Comparison of ENCODE assay signal across 2 cellular contexts in genomic region chr17:74107107-74107506, GRCh38.
TF ChIP-seq lines count a peak whose summit lies in the region.

No MANE protein-coding gene starts in this region.

TF ChIP-seq in IMR-90, 13 proteins besides CTCF, POLR2A, EP300 and RAD21:
- TF ChIP-seq FOS (IDR thresholded peaks at IDR 0.05; ENCODE audit: low read depth, low read length) = no peak
- no peak for TF ChIP-seq CHD1 (IDR thresholded peaks at IDR 0.05; ENCODE audit: low read depth, low read length)
- TF ChIP-seq NFE2L2 (IDR thresholded peaks at IDR 0.05; ENCODE audit: low read depth, low read length) = no peak
- TF ChIP-seq MXI1 (IDR thresholded peaks at IDR 0.05; ENCODE audit: borderline replicate concordance, low read depth, low read length) = no peak
- TF ChIP-seq MAFK (IDR thresholded peaks at IDR 0.05; ENCODE audit: low read depth, low read length) = no peak
- no peak for TF ChIP-seq CEBPB (IDR thresholded peaks at IDR 0.05; ENCODE audit: low read depth, low read length)
- no peak for TF ChIP-seq MAZ (IDR thresholded peaks at IDR 0.05; ENCODE audit: borderline replicate concordance, low read depth, low read length)
- TF ChIP-seq, protein P1, sequence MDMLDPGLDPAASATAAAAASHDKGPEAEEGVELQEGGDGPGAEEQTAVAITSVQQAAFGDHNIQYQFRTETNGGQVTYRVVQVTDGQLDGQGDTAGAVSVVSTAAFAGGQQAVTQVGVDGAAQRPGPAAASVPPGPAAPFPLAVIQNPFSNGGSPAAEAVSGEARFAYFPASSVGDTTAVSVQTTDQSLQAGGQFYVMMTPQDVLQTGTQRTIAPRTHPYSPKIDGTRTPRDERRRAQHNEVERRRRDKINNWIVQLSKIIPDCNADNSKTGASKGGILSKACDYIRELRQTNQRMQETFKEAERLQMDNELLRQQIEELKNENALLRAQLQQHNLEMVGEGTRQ (IDR thresholded peaks at IDR 0.05; ENCODE audit: low read depth, low read length) = no peak
- TF ChIP-seq SMC3 (IDR thresholded peaks at IDR 0.05; ENCODE audit: low read depth, low read length) = no peak
- TF ChIP-seq, protein P2, sequence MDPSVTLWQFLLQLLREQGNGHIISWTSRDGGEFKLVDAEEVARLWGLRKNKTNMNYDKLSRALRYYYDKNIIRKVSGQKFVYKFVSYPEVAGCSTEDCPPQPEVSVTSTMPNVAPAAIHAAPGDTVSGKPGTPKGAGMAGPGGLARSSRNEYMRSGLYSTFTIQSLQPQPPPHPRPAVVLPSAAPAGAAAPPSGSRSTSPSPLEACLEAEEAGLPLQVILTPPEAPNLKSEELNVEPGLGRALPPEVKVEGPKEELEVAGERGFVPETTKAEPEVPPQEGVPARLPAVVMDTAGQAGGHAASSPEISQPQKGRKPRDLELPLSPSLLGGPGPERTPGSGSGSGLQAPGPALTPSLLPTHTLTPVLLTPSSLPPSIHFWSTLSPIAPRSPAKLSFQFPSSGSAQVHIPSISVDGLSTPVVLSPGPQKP (IDR thresholded peaks at IDR 0.05; ENCODE audit: borderline replicate concordance, low read depth, low read length) = no peak
- no peak for TF ChIP-seq RCOR1 (IDR thresholded peaks at IDR 0.05; ENCODE audit: insufficient replicate concordance, low read length)

TF ChIP-seq in H1, 55 proteins besides CTCF, POLR2A, EP300 and RAD21:
- TF ChIP-seq RXRA (IDR thresholded peaks at IDR 0.05; ENCODE audit: insufficient read depth, low read depth, low read length) (no peak), TEAD4 (IDR thresholded peaks at IDR 0.05; ENCODE audit: low read depth, low read length) (no peak), YY1 (IDR thresholded peaks at IDR 0.05; ENCODE audit: low read depth, low read length) (no peak), GABPA (IDR thresholded peaks at IDR 0.05; ENCODE audit: borderline replicate concordance, insufficient read depth, low read length) (no peak), FOSL1 (IDR thresholded peaks at IDR 0.05; ENCODE audit: insufficient read depth, low read depth, low read length) (no peak), JUN (IDR thresholded peaks at IDR 0.05; ENCODE audit: low read depth, low read length) (no peak), MAFK (IDR thresholded peaks at IDR 0.05; ENCODE audit: low read depth, low read length) (no peak), HDAC6 (IDR thresholded peaks at IDR 0.05; ENCODE audit: low read depth, low read length) (no peak), ASH2L (IDR thresholded peaks at IDR 0.05; ENCODE audit: low read length) (no peak), PHF8 (conservative IDR thresholded peaks at IDR 0.05; ENCODE audit: low read depth, low read length) (no peak), SIX5 (IDR thresholded peaks at IDR 0.05; ENCODE audit: low read depth, low read length) (no peak), NANOG (IDR thresholded peaks at IDR 0.05; ENCODE audit: insufficient read depth, low read depth, low read length, poor library complexity, severe bottlenecking) (no peak), CHD2 (IDR thresholded peaks at IDR 0.05; ENCODE audit: low read length) (no peak), TCF12 (IDR thresholded peaks at IDR 0.05; ENCODE audit: low read depth, low read length) (no peak), E2F6 (IDR thresholded peaks at IDR 0.05) (no peak)
